ENCODE assay signal across 10 cellular contexts in genomic region chr1:56073614-56074356, GRCh38.
DNase-seq lines count a peak whose midpoint lies in the region; ATAC-seq and TF ChIP-seq lines count a peak whose summit lies in the region.
"Had no signal": no experiment of that assay in that cellular context is flagged by ENCODE, and none has a peak within 500 bp of the region (broad histone marks: within the 10 kb centered on the region; RNA-seq: fewer than 3 reads in every experiment).

No MANE protein-coding gene starts in this region.

- no peaks in the 10 kb centered on the region for H3K9me3 ChIP-seq in AG04450 (ENCODE audit: control insufficient read depth, insufficient read depth, low read length)

- CTCF ChIA-PET in AG04450 (lab: Charles Lee) = interaction anchor here (0.6 kb wide), 1 partner anchor 618 kb away, joined by 3 read pairs; no protein-coding TSS in a partner anchor

- POLR2A ChIA-PET in AG04450 (lab: Yijun Ruan, JAX) = no interaction called here

- no peak for TF ChIP-seq CTCF in AG04450 (IDR thresholded peaks at IDR 0.05; ENCODE audit: low read depth, low read length)
- no peak for TF ChIP-seq CTCF in osteocyte (IDR thresholded peaks at IDR 0.05)

- no peak overlapping the region for H3K4me3 ChIP-seq in AG04450 (ENCODE audit: low read depth, low read length)

- H3K4me3 Mint-ChIP-seq in osteocyte (ENCODE audit: unreplicated experiment) (no peak overlapping the region), immature natural killer cell (no peak overlapping the region)
- H3K4me3 Mint-ChIP-seq: mesothelial cell of epicardium had no signal

- H3K27ac ChIP-seq in AG04450 (ENCODE audit: low read depth, low read length) = peak overlapping the region; percentile 32

- H3K27me3 ChIP-seq in AG04450 (ENCODE audit: control insufficient read depth, insufficient read depth, low read length) = no peaks in the 10 kb centered on the region

- peak; percentile 54; the same call in 2 of the 3 replicates for ATAC-seq in SK-N-SH treated with all-trans-retinoic acid at 6 μM for 48 hours

- peaks cover 4% of the 10 kb centered on the region for H3K9me3 Mint-ChIP-seq in osteocyte (ENCODE audit: unreplicated experiment)
- peaks cover 0 to 7% (median under 1%) of the 10 kb centered on the region in 6 donors for H3K9me3 Mint-ChIP-seq in immature natural killer cell

- H3K27ac Mint-ChIP-seq in osteocyte (ENCODE audit: unreplicated experiment) = peak overlapping the region; percentile 86
- H3K27ac Mint-ChIP-seq in immature natural killer cell = no peak overlapping the region
- H3K27ac Mint-ChIP-seq: mesothelial cell of epicardium had no signal

- H3K27me3 Mint-ChIP-seq in osteocyte (ENCODE audit: unreplicated experiment) = no peaks in the 10 kb centered on the region
- peaks cover 0 to 1% (median 0%) of the 10 kb centered on the region in 3 donors for H3K27me3 Mint-ChIP-seq in immature natural killer cell (ENCODE audit: low read depth in 3 of 3)

- peaks cover 60% of the 10 kb centered on the region for H3K4me1 Mint-ChIP-seq in osteocyte (ENCODE audit: unreplicated experiment)
- H3K4me1 Mint-ChIP-seq in immature natural killer cell = no peaks in the 10 kb centered on the region
- H3K4me1 Mint-ChIP-seq: mesothelial cell of epicardium had no signal

- DNase-seq in AG04450 (ENCODE audit: low read depth, low spot score) = peak; percentile 78
- peak; percentile 91 for DNase-seq in fibroblast of the conjunctiva (ENCODE audit: low read depth)
- no peak for DNase-seq in osteocyte (ENCODE audit: extremely low spot score, unreplicated experiment)
- no peak for DNase-seq in SK-N-DZ (ENCODE audit: low spot score)
- DNase-seq in NCI-H1417 treated with DMSO at 0.1 percent for 48 hours (lab: John Stamatoyannopoulos, UW) = no peak
- DNase-seq in immature natural killer cell = no peak
- no peak for DNase-seq in NCI-H1092 treated with DMSO at 0.1 percent for 48 hours (lab: John Stamatoyannopoulos, UW)
- DNase-seq: activated effector memory CD4-positive, alpha-beta T cell treated with Interleukin-2 at 50 U/mL for 16 hours had no signal

- H3K36me3 Mint-ChIP-seq in osteocyte (ENCODE audit: unreplicated experiment) (peaks cover 2% of the 10 kb centered on the region), immature natural killer cell (no peaks in the 10 kb centered on the region)
- H3K36me3 Mint-ChIP-seq: mesothelial cell of epicardium had no signal

TF ChIP-seq in SK-N-SH treated with all-trans-retinoic acid at 6 μM for 48 hours, 23 proteins besides CTCF, POLR2A, EP300 and RAD21:
- TF ChIP-seq ESRRG (CRISPR knock-in tag; IDR thresholded peaks at IDR 0.05) (no peak), ISL1 (CRISPR knock-in tag; IDR thresholded peaks at IDR 0.05) (peak; percentile 33; the same call in 1 of the 2 replicates), SNAI2 (CRISPR knock-in tag; IDR thresholded peaks at IDR 0.05) (no peak)

Comparison
In these comparisons a context has a peak if more than half of its experiments do, and no peak if none do; other contexts are left out.
1. DNase-seq: peak in AG04450 (single experiment) and fibroblast of the conjunctiva (single experiment); none in osteocyte (single experiment), SK-N-DZ (single experiment), NCI-H1417 treated with DMSO at 0.1 percent for 48 hours (single experiment), immature natural killer cell (0 of 3) and NCI-H1092 treated with DMSO at 0.1 percent for 48 hours (single experiment).